In the genomic region with DNA sequence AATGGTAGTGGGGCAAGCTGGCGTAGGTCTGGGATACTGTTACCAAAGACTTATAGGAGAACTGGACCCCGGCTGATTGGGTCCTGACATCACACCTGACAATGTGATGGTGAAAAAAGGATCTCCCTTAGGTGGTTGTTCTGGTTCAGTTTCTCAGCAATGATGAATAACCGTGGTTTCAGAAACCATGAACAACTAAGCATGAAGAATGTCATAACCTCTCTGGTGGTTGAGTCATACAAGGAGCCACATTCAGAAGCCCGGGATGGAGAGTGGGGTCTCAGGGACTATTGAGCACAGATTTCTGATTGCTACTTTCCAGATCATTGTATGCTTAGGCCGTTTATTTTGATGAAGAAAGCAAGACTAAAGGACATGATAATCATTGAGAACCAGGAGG, we compare ENCODE assay signal across 1 cellular context.
TF ChIP-seq lines count a peak whose summit lies in the region.

No MANE protein-coding gene starts in this region.

TF ChIP-seq in GM12878, 131 proteins besides CTCF, POLR2A, EP300 and RAD21 (continued from another document and continues in another):
- TF ChIP-seq, protein P1, sequence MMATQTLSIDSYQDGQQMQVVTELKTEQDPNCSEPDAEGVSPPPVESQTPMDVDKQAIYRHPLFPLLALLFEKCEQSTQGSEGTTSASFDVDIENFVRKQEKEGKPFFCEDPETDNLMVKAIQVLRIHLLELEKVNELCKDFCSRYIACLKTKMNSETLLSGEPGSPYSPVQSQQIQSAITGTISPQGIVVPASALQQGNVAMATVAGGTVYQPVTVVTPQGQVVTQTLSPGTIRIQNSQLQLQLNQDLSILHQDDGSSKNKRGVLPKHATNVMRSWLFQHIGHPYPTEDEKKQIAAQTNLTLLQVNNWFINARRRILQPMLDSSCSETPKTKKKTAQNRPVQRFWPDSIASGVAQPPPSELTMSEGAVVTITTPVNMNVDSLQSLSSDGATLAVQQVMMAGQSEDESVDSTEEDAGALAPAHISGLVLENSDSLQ (IDR thresholded peaks at IDR 0.05): no peak
- TF ChIP-seq CREM (IDR thresholded peaks at IDR 0.05; ENCODE audit: low read depth) (peak; percentile 82), KDM1A (IDR thresholded peaks at IDR 0.05; ENCODE audit: borderline replicate concordance) (no peak), CREB1 (IDR thresholded peaks at IDR 0.05; ENCODE audit: low read depth) (peak; percentile 91), HCFC1 (IDR thresholded peaks at IDR 0.05; ENCODE audit: low read length) (no peak), SIX5 (IDR thresholded peaks at IDR 0.05; ENCODE audit: low read depth, low read length, severe bottlenecking) (no peak), PAX5 (IDR thresholded peaks at IDR 0.05; ENCODE audit: borderline replicate concordance, low read depth, low read length) (peak; percentile 87), SUZ12 (IDR thresholded peaks at IDR 0.05; ENCODE audit: unreplicated experiment) (no peak), NR2C2 (IDR thresholded peaks at IDR 0.05; ENCODE audit: borderline replicate concordance, control insufficient read depth, insufficient read length, low read depth) (no peak), BCL11A (IDR thresholded peaks at IDR 0.05; ENCODE audit: low read depth, low read length) (peak; percentile 72), SMAD1 (IDR thresholded peaks at IDR 0.05; ENCODE audit: low read depth, partially characterized antibody) (no peak), EED (IDR thresholded peaks at IDR 0.05; ENCODE audit: low read depth) (peak; percentile 86), FOXK2 (IDR thresholded peaks at IDR 0.05) (no peak), TAF1 (IDR thresholded peaks at IDR 0.05; ENCODE audit: borderline replicate concordance, low read depth, low read length) (no peak), MYC (IDR thresholded peaks at IDR 0.05; ENCODE audit: insufficient read depth, insufficient read length, insufficient replicate concordance, low read length, severe bottlenecking) (no peak), EGR1 (IDR thresholded peaks at IDR 0.05; ENCODE audit: borderline replicate concordance in 1 of 2, low read depth in 2 of 2, low read length in 2 of 2) (no peak), CBX5 (IDR thresholded peaks at IDR 0.05; ENCODE audit: low read depth) (0 out of 2 replicates have a peak, but pooled peaks have one; percentile 35), SMARCA5 (IDR thresholded peaks at IDR 0.05) (no peak), RELA (IDR thresholded peaks at IDR 0.05; ENCODE audit: borderline replicate concordance, partially characterized antibody) (no peak), SPI1 (IDR thresholded peaks at IDR 0.05; ENCODE audit: borderline replicate concordance, insufficient read depth, low read depth, low read length) (peak; percentile 15; the same call in 1 of the 2 replicates), ESRRA (IDR thresholded peaks at IDR 0.05; ENCODE audit: low read length) (no peak), JUND (IDR thresholded peaks at IDR 0.05; ENCODE audit: low read depth, low read length) (no peak), NFYA (IDR thresholded peaks at IDR 0.05; ENCODE audit: borderline replicate concordance, low read depth, low read length) (no peak), TCF12 (IDR thresholded peaks at IDR 0.05; ENCODE audit: low read depth, low read length) (no peak), NFIC (IDR thresholded peaks at IDR 0.05; ENCODE audit: low read depth, low read length) (peak; percentile 89), TARDBP (IDR thresholded peaks at IDR 0.05; ENCODE audit: borderline replicate concordance) (no peak), RFX5 (IDR thresholded peaks at IDR 0.05; ENCODE audit: low read depth, low read length) (no peak), SRF (IDR thresholded peaks at IDR 0.05; ENCODE audit: low read depth in 2 of 2, low read length in 2 of 2) (peak in 1 of 2 experiments; percentile 54; a peak in 1 of 4 replicates), SUPT20H (IDR thresholded peaks at IDR 0.05; ENCODE audit: borderline replicate concordance, control insufficient read depth, low read depth, low read length) (no peak), ZNF207 (IDR thresholded peaks at IDR 0.05; ENCODE audit: borderline replicate concordance) (no peak), HDAC2 (IDR thresholded peaks at IDR 0.05) (no peak), ZZZ3 (IDR thresholded peaks at IDR 0.05; ENCODE audit: control insufficient read depth, insufficient read length, low read depth) (no peak)
- TF ChIP-seq, protein P2, sequence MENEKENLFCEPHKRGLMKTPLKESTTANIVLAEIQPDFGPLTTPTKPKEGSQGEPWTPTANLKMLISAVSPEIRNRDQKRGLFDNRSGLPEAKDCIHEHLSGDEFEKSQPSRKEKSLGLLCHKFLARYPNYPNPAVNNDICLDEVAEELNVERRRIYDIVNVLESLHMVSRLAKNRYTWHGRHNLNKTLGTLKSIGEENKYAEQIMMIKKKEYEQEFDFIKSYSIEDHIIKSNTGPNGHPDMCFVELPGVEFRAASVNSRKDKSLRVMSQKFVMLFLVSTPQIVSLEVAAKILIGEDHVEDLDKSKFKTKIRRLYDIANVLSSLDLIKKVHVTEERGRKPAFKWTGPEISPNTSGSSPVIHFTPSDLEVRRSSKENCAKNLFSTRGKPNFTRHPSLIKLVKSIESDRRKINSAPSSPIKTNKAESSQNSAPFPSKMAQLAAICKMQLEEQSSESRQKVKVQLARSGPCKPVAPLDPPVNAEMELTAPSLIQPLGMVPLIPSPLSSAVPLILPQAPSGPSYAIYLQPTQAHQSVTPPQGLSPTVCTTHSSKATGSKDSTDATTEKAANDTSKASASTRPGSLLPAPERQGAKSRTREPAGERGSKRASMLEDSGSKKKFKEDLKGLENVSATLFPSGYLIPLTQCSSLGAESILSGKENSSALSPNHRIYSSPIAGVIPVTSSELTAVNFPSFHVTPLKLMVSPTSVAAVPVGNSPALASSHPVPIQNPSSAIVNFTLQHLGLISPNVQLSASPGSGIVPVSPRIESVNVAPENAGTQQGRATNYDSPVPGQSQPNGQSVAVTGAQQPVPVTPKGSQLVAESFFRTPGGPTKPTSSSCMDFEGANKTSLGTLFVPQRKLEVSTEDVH (IDR thresholded peaks at IDR 0.05; ENCODE audit: low read depth, partially characterized antibody): no peak
- TF ChIP-seq, protein P3, sequence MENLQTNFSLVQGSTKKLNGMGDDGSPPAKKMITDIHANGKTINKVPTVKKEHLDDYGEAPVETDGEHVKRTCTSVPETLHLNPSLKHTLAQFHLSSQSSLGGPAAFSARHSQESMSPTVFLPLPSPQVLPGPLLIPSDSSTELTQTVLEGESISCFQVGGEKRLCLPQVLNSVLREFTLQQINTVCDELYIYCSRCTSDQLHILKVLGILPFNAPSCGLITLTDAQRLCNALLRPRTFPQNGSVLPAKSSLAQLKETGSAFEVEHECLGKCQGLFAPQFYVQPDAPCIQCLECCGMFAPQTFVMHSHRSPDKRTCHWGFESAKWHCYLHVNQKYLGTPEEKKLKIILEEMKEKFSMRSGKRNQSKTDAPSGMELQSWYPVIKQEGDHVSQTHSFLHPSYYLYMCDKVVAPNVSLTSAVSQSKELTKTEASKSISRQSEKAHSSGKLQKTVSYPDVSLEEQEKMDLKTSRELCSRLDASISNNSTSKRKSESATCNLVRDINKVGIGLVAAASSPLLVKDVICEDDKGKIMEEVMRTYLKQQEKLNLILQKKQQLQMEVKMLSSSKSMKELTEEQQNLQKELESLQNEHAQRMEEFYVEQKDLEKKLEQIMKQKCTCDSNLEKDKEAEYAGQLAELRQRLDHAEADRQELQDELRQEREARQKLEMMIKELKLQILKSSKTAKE (IDR thresholded peaks at IDR 0.05; ENCODE audit: low read depth, poor library complexity, severe bottlenecking): no peak
- TF ChIP-seq, protein P4, sequence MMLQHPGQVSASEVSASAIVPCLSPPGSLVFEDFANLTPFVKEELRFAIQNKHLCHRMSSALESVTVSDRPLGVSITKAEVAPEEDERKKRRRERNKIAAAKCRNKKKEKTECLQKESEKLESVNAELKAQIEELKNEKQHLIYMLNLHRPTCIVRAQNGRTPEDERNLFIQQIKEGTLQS (IDR thresholded peaks at IDR 0.05; ENCODE audit: borderline replicate concordance, extremely low read depth, low read depth, low read length): no peak
- TF ChIP-seq, protein P5, sequence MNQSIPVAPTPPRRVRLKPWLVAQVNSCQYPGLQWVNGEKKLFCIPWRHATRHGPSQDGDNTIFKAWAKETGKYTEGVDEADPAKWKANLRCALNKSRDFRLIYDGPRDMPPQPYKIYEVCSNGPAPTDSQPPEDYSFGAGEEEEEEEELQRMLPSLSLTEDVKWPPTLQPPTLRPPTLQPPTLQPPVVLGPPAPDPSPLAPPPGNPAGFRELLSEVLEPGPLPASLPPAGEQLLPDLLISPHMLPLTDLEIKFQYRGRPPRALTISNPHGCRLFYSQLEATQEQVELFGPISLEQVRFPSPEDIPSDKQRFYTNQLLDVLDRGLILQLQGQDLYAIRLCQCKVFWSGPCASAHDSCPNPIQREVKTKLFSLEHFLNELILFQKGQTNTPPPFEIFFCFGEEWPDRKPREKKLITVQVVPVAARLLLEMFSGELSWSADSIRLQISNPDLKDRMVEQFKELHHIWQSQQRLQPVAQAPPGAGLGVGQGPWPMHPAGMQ (IDR thresholded peaks at IDR 0.05; ENCODE audit: borderline replicate concordance): no peak
- TF ChIP-seq, protein P6, sequence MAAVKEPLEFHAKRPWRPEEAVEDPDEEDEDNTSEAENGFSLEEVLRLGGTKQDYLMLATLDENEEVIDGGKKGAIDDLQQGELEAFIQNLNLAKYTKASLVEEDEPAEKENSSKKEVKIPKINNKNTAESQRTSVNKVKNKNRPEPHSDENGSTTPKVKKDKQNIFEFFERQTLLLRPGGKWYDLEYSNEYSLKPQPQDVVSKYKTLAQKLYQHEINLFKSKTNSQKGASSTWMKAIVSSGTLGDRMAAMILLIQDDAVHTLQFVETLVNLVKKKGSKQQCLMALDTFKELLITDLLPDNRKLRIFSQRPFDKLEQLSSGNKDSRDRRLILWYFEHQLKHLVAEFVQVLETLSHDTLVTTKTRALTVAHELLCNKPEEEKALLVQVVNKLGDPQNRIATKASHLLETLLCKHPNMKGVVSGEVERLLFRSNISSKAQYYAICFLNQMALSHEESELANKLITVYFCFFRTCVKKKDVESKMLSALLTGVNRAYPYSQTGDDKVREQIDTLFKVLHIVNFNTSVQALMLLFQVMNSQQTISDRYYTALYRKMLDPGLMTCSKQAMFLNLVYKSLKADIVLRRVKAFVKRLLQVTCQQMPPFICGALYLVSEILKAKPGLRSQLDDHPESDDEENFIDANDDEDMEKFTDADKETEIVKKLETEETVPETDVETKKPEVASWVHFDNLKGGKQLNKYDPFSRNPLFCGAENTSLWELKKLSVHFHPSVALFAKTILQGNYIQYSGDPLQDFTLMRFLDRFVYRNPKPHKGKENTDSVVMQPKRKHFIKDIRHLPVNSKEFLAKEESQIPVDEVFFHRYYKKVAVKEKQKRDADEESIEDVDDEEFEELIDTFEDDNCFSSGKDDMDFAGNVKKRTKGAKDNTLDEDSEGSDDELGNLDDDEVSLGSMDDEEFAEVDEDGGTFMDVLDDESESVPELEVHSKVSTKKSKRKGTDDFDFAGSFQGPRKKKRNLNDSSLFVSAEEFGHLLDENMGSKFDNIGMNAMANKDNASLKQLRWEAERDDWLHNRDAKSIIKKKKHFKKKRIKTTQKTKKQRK (IDR thresholded peaks at IDR 0.05; ENCODE audit: low read depth, low read length): no peak
- TF ChIP-seq, protein P7, sequence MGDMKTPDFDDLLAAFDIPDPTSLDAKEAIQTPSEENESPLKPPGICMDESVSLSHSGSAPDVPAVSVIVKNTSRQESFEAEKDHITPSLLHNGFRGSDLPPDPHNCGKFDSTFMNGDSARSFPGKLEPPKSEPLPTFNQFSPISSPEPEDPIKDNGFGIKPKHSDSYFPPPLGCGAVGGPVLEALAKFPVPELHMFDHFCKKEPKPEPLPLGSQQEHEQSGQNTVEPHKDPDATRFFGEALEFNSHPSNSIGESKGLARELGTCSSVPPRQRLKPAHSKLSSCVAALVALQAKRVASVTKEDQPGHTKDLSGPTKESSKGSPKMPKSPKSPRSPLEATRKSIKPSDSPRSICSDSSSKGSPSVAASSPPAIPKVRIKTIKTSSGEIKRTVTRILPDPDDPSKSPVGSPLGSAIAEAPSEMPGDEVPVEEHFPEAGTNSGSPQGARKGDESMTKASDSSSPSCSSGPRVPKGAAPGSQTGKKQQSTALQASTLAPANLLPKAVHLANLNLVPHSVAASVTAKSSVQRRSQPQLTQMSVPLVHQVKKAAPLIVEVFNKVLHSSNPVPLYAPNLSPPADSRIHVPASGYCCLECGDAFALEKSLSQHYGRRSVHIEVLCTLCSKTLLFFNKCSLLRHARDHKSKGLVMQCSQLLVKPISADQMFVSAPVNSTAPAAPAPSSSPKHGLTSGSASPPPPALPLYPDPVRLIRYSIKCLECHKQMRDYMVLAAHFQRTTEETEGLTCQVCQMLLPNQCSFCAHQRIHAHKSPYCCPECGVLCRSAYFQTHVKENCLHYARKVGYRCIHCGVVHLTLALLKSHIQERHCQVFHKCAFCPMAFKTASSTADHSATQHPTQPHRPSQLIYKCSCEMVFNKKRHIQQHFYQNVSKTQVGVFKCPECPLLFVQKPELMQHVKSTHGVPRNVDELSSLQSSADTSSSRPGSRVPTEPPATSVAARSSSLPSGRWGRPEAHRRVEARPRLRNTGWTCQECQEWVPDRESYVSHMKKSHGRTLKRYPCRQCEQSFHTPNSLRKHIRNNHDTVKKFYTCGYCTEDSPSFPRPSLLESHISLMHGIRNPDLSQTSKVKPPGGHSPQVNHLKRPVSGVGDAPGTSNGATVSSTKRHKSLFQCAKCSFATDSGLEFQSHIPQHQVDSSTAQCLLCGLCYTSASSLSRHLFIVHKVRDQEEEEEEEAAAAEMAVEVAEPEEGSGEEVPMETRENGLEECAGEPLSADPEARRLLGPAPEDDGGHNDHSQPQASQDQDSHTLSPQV (IDR thresholded peaks at IDR 0.05): no peak
- TF ChIP-seq, protein P8, sequence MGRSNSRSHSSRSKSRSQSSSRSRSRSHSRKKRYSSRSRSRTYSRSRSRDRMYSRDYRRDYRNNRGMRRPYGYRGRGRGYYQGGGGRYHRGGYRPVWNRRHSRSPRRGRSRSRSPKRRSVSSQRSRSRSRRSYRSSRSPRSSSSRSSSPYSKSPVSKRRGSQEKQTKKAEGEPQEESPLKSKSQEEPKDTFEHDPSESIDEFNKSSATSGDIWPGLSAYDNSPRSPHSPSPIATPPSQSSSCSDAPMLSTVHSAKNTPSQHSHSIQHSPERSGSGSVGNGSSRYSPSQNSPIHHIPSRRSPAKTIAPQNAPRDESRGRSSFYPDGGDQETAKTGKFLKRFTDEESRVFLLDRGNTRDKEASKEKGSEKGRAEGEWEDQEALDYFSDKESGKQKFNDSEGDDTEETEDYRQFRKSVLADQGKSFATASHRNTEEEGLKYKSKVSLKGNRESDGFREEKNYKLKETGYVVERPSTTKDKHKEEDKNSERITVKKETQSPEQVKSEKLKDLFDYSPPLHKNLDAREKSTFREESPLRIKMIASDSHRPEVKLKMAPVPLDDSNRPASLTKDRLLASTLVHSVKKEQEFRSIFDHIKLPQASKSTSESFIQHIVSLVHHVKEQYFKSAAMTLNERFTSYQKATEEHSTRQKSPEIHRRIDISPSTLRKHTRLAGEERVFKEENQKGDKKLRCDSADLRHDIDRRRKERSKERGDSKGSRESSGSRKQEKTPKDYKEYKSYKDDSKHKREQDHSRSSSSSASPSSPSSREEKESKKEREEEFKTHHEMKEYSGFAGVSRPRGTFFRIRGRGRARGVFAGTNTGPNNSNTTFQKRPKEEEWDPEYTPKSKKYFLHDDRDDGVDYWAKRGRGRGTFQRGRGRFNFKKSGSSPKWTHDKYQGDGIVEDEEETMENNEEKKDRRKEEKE (IDR thresholded peaks at IDR 0.05): no peak
